2 cellular contexts compared by ENCODE assay signal in the genomic region with DNA sequence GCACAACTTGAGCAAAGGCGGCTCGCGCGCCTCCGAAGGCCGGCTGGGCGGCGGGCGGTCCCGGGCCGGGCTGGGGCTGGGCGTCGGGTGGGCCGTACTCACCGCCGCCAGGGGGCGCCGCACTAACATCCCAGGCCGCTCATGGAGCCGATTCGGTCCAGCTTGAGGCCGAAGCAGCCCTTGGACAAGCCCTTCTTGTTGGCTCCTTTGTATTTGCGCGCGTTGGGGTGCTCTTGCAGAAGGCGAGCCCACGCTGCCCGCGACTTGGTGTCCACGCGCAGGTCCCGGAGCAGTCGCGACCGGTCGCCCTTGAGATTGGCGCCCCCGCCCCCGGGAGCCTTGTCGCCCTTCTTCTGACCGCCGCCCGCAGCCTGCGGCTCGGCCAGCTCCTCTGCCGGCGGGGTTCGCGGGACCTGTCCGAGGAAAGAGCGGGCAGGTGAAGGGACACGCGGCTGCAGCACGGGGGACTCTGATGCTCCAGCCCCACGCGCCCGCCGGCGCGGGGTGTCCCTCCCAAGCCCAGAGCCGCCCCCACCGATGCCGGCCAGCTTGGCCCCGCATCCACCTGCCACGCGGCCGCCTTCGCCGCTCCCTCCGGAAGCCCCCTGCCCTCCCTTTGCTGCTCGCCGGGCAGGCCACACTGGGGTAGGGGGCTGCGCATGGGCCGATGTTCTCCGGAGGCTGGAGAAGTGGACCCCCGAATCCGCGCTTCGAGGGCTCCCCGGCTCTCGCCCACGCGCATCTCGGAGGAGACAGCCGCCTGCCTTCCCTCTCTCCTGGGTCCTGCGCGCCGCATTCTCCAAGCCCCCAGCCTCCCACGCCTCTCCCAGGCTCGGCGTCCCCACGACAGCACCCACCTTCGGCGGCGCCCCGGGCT.
TF ChIP-seq lines count a peak whose summit lies in the region.

No MANE protein-coding gene starts in this region.

TF ChIP-seq in GM23338, 12 proteins besides CTCF, POLR2A, EP300 and RAD21 (continues in another document):
- TF ChIP-seq ZNF114 (CRISPR knock-in tag; IDR thresholded peaks at IDR 0.05): no peak
- TF ChIP-seq, protein P1, sequence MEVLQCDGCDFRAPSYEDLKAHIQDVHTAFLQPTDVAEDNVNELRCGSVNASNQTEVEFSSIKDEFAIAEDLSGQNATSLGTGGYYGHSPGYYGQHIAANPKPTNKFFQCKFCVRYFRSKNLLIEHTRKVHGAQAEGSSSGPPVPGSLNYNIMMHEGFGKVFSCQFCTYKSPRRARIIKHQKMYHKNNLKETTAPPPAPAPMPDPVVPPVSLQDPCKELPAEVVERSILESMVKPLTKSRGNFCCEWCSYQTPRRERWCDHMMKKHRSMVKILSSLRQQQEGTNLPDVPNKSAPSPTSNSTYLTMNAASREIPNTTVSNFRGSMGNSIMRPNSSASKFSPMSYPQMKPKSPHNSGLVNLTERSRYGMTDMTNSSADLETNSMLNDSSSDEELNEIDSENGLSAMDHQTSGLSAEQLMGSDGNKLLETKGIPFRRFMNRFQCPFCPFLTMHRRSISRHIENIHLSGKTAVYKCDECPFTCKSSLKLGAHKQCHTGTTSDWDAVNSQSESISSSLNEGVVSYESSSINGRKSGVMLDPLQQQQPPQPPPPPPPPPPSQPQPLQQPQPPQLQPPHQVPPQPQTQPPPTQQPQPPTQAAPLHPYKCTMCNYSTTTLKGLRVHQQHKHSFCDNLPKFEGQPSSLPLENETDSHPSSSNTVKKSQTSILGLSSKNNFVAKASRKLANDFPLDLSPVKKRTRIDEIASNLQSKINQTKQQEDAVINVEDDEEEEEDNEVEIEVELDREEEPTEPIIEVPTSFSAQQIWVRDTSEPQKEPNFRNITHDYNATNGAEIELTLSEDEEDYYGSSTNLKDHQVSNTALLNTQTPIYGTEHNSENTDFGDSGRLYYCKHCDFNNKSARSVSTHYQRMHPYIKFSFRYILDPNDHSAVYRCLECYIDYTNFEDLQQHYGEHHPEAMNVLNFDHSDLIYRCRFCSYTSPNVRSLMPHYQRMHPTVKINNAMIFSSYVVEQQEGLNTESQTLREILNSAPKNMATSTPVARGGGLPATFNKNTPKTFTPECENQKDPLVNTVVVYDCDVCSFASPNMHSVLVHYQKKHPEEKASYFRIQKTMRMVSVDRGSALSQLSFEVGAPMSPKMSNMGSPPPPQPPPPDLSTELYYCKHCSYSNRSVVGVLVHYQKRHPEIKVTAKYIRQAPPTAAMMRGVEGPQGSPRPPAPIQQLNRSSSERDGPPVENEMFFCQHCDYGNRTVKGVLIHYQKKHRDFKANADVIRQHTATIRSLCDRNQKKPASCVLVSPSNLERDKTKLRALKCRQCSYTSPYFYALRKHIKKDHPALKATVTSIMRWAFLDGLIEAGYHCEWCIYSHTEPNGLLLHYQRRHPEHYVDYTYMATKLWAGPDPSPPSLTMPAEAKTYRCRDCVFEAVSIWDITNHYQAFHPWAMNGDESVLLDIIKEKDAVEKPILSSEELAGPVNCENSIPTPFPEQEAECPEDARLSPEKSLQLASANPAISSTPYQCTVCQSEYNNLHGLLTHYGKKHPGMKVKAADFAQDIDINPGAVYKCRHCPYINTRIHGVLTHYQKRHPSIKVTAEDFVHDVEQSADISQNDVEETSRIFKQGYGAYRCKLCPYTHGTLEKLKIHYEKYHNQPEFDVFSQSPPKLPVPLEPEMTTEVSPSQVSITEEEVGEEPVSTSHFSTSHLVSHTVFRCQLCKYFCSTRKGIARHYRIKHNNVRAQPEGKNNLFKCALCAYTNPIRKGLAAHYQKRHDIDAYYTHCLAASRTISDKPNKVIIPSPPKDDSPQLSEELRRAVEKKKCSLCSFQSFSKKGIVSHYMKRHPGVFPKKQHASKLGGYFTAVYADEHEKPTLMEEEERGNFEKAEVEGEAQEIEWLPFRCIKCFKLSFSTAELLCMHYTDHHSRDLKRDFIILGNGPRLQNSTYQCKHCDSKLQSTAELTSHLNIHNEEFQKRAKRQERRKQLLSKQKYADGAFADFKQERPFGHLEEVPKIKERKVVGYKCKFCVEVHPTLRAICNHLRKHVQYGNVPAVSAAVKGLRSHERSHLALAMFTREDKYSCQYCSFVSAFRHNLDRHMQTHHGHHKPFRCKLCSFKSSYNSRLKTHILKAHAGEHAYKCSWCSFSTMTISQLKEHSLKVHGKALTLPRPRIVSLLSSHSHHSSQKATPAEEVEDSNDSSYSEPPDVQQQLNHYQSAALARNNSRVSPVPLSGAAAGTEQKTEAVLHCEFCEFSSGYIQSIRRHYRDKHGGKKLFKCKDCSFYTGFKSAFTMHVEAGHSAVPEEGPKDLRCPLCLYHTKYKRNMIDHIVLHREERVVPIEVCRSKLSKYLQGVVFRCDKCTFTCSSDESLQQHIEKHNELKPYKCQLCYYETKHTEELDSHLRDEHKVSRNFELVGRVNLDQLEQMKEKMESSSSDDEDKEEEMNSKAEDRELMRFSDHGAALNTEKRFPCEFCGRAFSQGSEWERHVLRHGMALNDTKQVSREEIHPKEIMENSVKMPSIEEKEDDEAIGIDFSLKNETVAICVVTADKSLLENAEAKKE (CRISPR knock-in tag; IDR thresholded peaks at IDR 0.05): no peak
- no peak for TF ChIP-seq EZH2phosphoT487 (IDR thresholded peaks at IDR 0.05; ENCODE audit: unreplicated experiment)
- no peak for TF ChIP-seq STAT1 (IDR thresholded peaks at IDR 0.05; ENCODE audit: unreplicated experiment)
- TF ChIP-seq, protein P2, sequence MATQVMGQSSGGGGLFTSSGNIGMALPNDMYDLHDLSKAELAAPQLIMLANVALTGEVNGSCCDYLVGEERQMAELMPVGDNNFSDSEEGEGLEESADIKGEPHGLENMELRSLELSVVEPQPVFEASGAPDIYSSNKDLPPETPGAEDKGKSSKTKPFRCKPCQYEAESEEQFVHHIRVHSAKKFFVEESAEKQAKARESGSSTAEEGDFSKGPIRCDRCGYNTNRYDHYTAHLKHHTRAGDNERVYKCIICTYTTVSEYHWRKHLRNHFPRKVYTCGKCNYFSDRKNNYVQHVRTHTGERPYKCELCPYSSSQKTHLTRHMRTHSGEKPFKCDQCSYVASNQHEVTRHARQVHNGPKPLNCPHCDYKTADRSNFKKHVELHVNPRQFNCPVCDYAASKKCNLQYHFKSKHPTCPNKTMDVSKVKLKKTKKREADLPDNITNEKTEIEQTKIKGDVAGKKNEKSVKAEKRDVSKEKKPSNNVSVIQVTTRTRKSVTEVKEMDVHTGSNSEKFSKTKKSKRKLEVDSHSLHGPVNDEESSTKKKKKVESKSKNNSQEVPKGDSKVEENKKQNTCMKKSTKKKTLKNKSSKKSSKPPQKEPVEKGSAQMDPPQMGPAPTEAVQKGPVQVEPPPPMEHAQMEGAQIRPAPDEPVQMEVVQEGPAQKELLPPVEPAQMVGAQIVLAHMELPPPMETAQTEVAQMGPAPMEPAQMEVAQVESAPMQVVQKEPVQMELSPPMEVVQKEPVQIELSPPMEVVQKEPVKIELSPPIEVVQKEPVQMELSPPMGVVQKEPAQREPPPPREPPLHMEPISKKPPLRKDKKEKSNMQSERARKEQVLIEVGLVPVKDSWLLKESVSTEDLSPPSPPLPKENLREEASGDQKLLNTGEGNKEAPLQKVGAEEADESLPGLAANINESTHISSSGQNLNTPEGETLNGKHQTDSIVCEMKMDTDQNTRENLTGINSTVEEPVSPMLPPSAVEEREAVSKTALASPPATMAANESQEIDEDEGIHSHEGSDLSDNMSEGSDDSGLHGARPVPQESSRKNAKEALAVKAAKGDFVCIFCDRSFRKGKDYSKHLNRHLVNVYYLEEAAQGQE (IDR thresholded peaks at IDR 0.05; ENCODE audit: unreplicated experiment): no peak
- no peak for TF ChIP-seq NANOG (IDR thresholded peaks at IDR 0.05; ENCODE audit: borderline replicate concordance)
- no peak for TF ChIP-seq EZH2 (IDR thresholded peaks at IDR 0.05; ENCODE audit: low read depth, unreplicated experiment)
- TF ChIP-seq JUNB (IDR thresholded peaks at IDR 0.05; ENCODE audit: unreplicated experiment): no peak
- no peak for TF ChIP-seq CREB1 (CRISPR knock-in tag; IDR thresholded peaks at IDR 0.05; ENCODE audit: low read depth)
- no peak for TF ChIP-seq POLR2AphosphoS5 (IDR thresholded peaks at IDR 0.05; ENCODE audit: low read depth)

TF ChIP-seq in HepG2, 621 proteins besides CTCF, POLR2A, EP300 and RAD21 (continues in another document):
- TF ChIP-seq PRPF4 (IDR thresholded peaks at IDR 0.05; ENCODE audit: low read depth, low read length, poor library complexity, severe bottlenecking) (no peak), ZNF672 (CRISPR knock-in tag; IDR thresholded peaks at IDR 0.05) (0 out of 2 replicates have a peak, but pooled peaks have one; percentile 42), ZKSCAN5 (CRISPR knock-in tag; IDR thresholded peaks at IDR 0.05) (no peak), ZNF879 (CRISPR knock-in tag; IDR thresholded peaks at IDR 0.05) (peak; percentile 79; the same call in 1 of the 2 replicates), ZFP41 (CRISPR knock-in tag; IDR thresholded peaks at IDR 0.05; ENCODE audit: borderline replicate concordance) (0 out of 2 replicates have a peak, but pooled peaks have one; percentile 62), SSRP1 (CRISPR knock-in tag; IDR thresholded peaks at IDR 0.05) (no peak), ZNF567 (CRISPR knock-in tag; IDR thresholded peaks at IDR 0.05; ENCODE audit: borderline replicate concordance) (no peak), ZNF547 (CRISPR knock-in tag; IDR thresholded peaks at IDR 0.05) (0 out of 2 replicates have a peak, but pooled peaks have one; percentile 26), ZFY (CRISPR knock-in tag; IDR thresholded peaks at IDR 0.05) (peak; percentile 55; the same call in 1 of the 2 replicates), ZNF678 (CRISPR knock-in tag; IDR thresholded peaks at IDR 0.05) (peak; percentile 68; the same call in 1 of the 2 replicates), ZFP1 (CRISPR knock-in tag; IDR thresholded peaks at IDR 0.05) (no peak), NFKB2 (CRISPR knock-in tag; IDR thresholded peaks at IDR 0.05; ENCODE audit: borderline replicate concordance) (no peak), XRCC5 (optimal IDR thresholded peaks at IDR 0.05; ENCODE audit: low read length) (peak; percentile 77), ZNF703 (CRISPR knock-in tag; IDR thresholded peaks at IDR 0.05; ENCODE audit: borderline replicate concordance) (peak; percentile 40; the same call in 1 of the 2 replicates), ZNF564 (CRISPR knock-in tag; IDR thresholded peaks at IDR 0.05) (0 out of 2 replicates have a peak, but pooled peaks have one; percentile 58), FOXC1 (CRISPR knock-in tag; IDR thresholded peaks at IDR 0.05; ENCODE audit: borderline replicate concordance) (no peak), KLF13 (CRISPR knock-in tag; IDR thresholded peaks at IDR 0.05) (peak; percentile 66; the same call in 1 of the 2 replicates), NR2C2 (CRISPR knock-in tag; IDR thresholded peaks at IDR 0.05; ENCODE audit: borderline replicate concordance) (no peak), LCORL (IDR thresholded peaks at IDR 0.05) (no peak), LCORL (CRISPR knock-in tag; IDR thresholded peaks at IDR 0.05) (peak; percentile 75; the same call in 1 of the 2 replicates), SRY (CRISPR knock-in tag; IDR thresholded peaks at IDR 0.05) (0 out of 2 replicates have a peak, but pooled peaks have one; percentile 11), JDP2 (CRISPR knock-in tag; IDR thresholded peaks at IDR 0.05; ENCODE audit: borderline replicate concordance) (no peak), ISL2 (CRISPR knock-in tag; IDR thresholded peaks at IDR 0.05) (0 out of 2 replicates have a peak, but pooled peaks have one; percentile 22), ZNF629 (CRISPR knock-in tag; conservative IDR thresholded peaks at IDR 0.05) (no peak)
- TF ChIP-seq, protein P3, sequence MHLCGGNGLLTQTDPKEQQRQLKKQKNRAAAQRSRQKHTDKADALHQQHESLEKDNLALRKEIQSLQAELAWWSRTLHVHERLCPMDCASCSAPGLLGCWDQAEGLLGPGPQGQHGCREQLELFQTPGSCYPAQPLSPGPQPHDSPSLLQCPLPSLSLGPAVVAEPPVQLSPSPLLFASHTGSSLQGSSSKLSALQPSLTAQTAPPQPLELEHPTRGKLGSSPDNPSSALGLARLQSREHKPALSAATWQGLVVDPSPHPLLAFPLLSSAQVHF (CRISPR knock-in tag; IDR thresholded peaks at IDR 0.05): peak; percentile 68; the same call in 1 of the 2 replicates
- TF ChIP-seq, protein P4, sequence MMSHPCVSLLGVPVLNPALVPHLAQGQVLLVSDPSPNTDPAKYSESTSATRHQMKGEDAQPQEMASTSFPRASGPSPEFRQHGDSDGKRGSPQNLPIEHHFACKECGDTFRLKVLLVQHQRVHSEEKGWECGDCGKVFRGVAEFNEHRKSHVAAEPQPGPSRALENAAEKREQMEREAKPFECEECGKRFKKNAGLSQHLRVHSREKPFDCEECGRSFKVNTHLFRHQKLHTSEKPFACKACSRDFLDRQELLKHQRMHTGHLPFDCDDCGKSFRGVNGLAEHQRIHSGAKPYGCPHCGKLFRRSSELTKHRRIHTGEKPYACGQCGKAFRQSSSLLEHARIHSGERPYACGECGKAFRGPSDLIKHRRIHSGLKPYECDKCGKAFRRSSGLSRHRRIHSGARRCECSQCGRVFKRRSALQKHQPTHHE (CRISPR knock-in tag; IDR thresholded peaks at IDR 0.05; ENCODE audit: borderline replicate concordance): no peak
- TF ChIP-seq, protein P5, sequence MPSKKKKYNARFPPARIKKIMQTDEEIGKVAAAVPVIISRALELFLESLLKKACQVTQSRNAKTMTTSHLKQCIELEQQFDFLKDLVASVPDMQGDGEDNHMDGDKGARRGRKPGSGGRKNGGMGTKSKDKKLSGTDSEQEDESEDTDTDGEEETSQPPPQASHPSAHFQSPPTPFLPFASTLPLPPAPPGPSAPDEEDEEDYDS (CRISPR knock-in tag; IDR thresholded peaks at IDR 0.05): no peak
- TF ChIP-seq, protein P6, sequence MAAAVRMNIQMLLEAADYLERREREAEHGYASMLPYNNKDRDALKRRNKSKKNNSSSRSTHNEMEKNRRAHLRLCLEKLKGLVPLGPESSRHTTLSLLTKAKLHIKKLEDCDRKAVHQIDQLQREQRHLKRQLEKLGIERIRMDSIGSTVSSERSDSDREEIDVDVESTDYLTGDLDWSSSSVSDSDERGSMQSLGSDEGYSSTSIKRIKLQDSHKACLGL (CRISPR knock-in tag; IDR thresholded peaks at IDR 0.05): no peak; the same call in none of the 2 replicates
- TF ChIP-seq, protein P7, sequence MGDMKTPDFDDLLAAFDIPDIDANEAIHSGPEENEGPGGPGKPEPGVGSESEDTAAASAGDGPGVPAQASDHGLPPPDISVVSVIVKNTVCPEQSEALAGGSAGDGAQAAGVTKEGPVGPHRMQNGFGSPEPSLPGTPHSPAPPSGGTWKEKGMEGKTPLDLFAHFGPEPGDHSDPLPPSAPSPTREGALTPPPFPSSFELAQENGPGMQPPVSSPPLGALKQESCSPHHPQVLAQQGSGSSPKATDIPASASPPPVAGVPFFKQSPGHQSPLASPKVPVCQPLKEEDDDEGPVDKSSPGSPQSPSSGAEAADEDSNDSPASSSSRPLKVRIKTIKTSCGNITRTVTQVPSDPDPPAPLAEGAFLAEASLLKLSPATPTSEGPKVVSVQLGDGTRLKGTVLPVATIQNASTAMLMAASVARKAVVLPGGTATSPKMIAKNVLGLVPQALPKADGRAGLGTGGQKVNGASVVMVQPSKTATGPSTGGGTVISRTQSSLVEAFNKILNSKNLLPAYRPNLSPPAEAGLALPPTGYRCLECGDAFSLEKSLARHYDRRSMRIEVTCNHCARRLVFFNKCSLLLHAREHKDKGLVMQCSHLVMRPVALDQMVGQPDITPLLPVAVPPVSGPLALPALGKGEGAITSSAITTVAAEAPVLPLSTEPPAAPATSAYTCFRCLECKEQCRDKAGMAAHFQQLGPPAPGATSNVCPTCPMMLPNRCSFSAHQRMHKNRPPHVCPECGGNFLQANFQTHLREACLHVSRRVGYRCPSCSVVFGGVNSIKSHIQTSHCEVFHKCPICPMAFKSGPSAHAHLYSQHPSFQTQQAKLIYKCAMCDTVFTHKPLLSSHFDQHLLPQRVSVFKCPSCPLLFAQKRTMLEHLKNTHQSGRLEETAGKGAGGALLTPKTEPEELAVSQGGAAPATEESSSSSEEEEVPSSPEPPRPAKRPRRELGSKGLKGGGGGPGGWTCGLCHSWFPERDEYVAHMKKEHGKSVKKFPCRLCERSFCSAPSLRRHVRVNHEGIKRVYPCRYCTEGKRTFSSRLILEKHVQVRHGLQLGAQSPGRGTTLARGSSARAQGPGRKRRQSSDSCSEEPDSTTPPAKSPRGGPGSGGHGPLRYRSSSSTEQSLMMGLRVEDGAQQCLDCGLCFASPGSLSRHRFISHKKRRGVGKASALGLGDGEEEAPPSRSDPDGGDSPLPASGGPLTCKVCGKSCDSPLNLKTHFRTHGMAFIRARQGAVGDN (CRISPR knock-in tag; IDR thresholded peaks at IDR 0.05): peak; percentile 51
